In the genomic region with DNA sequence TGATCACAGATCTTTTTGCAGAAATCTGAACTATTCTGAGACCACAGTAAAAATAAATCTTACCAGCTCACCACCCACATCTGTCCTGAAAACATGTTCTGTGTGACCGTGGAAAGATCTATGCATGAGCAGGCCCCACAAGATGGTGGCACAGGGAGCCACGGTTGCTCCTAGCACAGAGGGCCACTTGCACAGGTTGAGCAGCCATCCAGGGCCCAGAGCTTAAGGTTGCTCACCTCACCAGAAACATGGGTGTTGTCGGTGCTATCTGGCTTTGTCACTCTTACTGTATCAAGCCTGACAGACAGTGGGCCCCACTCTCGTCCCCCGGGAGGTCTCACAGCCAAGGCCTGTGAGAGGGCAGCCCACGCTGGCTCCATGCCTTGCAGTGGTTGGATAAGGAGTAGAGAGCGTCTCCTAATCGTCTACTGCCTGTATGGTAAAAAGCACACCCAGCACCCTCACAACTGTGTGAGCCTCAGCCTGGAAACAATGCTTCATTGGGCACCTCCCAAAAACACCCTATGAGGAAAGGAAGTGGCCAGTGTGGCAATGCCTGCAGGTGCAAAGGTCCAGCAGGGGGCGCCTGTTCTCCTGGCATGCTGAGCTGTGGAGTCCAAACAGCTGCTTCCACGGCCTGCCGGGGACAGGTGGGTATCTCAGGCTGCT, we compare ENCODE assay signal across 7 cellular contexts. TPM values are rescaled to one million over a fixed set of nuclear protein-coding genes. Genes with fewer than 3 reads are reported as not detected.
DNase-seq lines count a peak whose midpoint lies in the region; ATAC-seq, FAIRE-seq and TF ChIP-seq lines count a peak whose summit lies in the region.

No MANE protein-coding gene starts in this region.

- FAIRE-seq in GM12892 (lab: Jason Lieb, UNC), result no peak

- no peaks in the 10 kb centered on the region for H3K79me2 ChIP-seq in OCI-LY3 (ENCODE audit: low read length)

- no peaks in the 10 kb centered on the region for H3K27me3 Mint-ChIP-seq in neural crest cell (ENCODE audit: low read depth)

- no peak overlapping the region for H3K4me3 ChIP-seq in OCI-LY3 (ENCODE audit: low read length)

- peaks cover 50% of the 10 kb centered on the region for H3K36me3 ChIP-seq in OCI-LY3 (replicated peaks; ENCODE audit: low read depth, low read length)

- peak; percentile 88 for TF ChIP-seq CTCF in OCI-LY3 (IDR thresholded peaks at IDR 0.05; ENCODE audit: low read depth, low read length)
- peak; percentile 83 for TF ChIP-seq CTCF in neural crest cell (conservative IDR thresholded peaks at IDR 0.05)

- H4K20me1 ChIP-seq in OCI-LY3 (ENCODE audit: insufficient read depth, low read length), result no peaks in the 10 kb centered on the region; the same call in 1 of the 2 replicates

- no peaks in the 10 kb centered on the region for H3K4me1 ChIP-seq in OCI-LY3 (ENCODE audit: low read length)

- 0 out of 2 replicates have a peak, but pooled peaks have one; percentile 10 for TF ChIP-seq POLR2A in GM12892 (IDR thresholded peaks at IDR 0.05; ENCODE audit: low read depth, low read length)

- peak; percentile 88 for ATAC-seq in HG03175 (IDR thresholded peaks at IDR 0.05; ENCODE audit: unreplicated experiment)

- no peak overlapping the region for H2AFZ ChIP-seq in OCI-LY3 (ENCODE audit: low read depth, low read length)

- peak; percentile 66 for DNase-seq in GM12892 (ENCODE audit: insufficient read length)
- DNase-seq in activated CD8-positive, alpha-beta memory T cell treated with anti-CD3 and anti-CD28 coated beads, Interleukin-2, amount 50 U/mL, for 48 hours, result peak; percentile 92
- peak; percentile 72 for DNase-seq in fibroblast of gingiva (ENCODE audit: low read depth)
- DNase-seq in neural crest cell (ENCODE audit: low read depth, low spot score), result peak; percentile 81
- peak in 27 of 49 donors; percentile 7 to 68 (median 36) for DNase-seq in substantia nigra (lab: John Stamatoyannopoulos, UW)

- H3K27ac ChIP-seq in OCI-LY3 (ENCODE audit: low read length) (no peak overlapping the region), substantia nigra (ENCODE audit: low read depth, low read length, poor library complexity, severe bottlenecking) (no peak overlapping the region)

- no peak overlapping the region for H3K9ac ChIP-seq in OCI-LY3 (ENCODE audit: low read length)

- H3K9me3 Mint-ChIP-seq in neural crest cell, result no peaks in the 10 kb centered on the region

- H3K4me3 Mint-ChIP-seq in neural crest cell, result no peak overlapping the region

- H3K27me3 ChIP-seq in OCI-LY3 (ENCODE audit: low read depth, low read length), result no peaks in the 10 kb centered on the region

- H3K36me3 Mint-ChIP-seq in neural crest cell (ENCODE audit: low read depth), result peaks cover 25% of the 10 kb centered on the region

- H3K27ac Mint-ChIP-seq in neural crest cell (ENCODE audit: unreplicated experiment), result no peak overlapping the region

- peaks cover 5% of the 10 kb centered on the region for H3K4me1 Mint-ChIP-seq in neural crest cell

- no peak overlapping the region for H3K4me2 ChIP-seq in OCI-LY3 (ENCODE audit: low read length)

- H3K9me3 ChIP-seq in OCI-LY3 (ENCODE audit: insufficient read depth, low read length), result no peaks in the 10 kb centered on the region

RNA-seq across cellular contexts. Expression of gene TUBB6, which starts 19.6 kb away (rescaled TPM):
- polyA plus RNA-seq in GM12892 (2012; ENCODE audit: missing spikeins), result 38.8 TPM
- 77.8 and 81.8 TPM in 2 replicates for total RNA-seq in neural crest cell

RNA-seq across cellular contexts. Expression of gene AFG3L2, which starts 49.4 kb away (rescaled TPM):
- polyA plus RNA-seq in GM12892 (2012; ENCODE audit: missing spikeins), result 46.2 TPM
- total RNA-seq in neural crest cell, result 55.3 and 56.4 TPM in 2 replicates

Comparison
In these comparisons a context has a peak if more than half of its experiments do, and no peak if none do; other contexts are left out.
1. DNase-seq: peak in every context shown above with its lines; median percentile 92 in activated CD8-positive, alpha-beta memory T cell treated with anti-CD3 and anti-CD28 coated beads, Interleukin-2, amount 50 U/mL, for 48 hours; 81 in neural crest cell; 72 in fibroblast of gingiva; 66 in GM12892; 36 in substantia nigra.